8 cellular contexts compared by ENCODE assay signal in the genomic region with DNA sequence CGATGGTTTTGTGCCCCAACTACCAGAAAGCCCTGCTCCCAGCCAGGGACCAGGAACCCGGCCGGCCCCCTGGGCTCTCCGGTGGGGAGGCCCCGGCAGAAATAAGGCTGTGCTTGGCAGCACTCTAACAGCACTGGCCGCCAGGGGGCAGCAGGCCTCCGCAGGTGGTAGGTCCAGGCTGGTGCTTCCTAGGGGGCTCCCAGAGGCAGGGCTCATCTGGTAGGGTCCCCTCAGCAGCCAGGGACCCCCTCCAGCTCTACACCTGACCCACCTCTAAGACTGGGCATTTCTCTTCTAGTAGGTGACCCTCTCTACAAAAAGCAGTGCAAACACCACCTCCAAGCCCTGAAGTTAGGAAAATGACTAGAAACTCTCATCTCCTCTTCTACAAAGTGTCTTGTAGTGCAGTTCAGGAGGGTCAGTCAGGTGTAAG.
DNase-seq lines count a peak whose midpoint lies in the region; ATAC-seq and TF ChIP-seq lines count a peak whose summit lies in the region.

No MANE protein-coding gene starts in this region.

- no peaks in the 10 kb centered on the region for H3K27me3 ChIP-seq in psoas muscle (ENCODE audit: insufficient read depth in 3 of 3, low read length in 2 of 3)

- 1 to 4% (median 3%) methylated on average over 7 of the region's 7 CpGs for WGBS in psoas muscle, 3 donors

- DNase-seq in DMS153 treated with DMSO at 0.1 percent for 48 hours (lab: John Stamatoyannopoulos, UW; ENCODE audit: unreplicated experiment) (peak; percentile 67), SK-N-DZ (ENCODE audit: low spot score) (peak; percentile 52), head of caudate nucleus (peak; percentile 64 to 96 (median 89)), psoas muscle (peak; percentile 78 to 92), ureter (ENCODE audit: low spot score) (peak; percentile 79)
- DNase-seq in activated naive CD4-positive, alpha-beta T cell treated with anti-CD3 and anti-CD28 coated beads, Interleukin-2, amount 10 ng/mL, durations not matched to agents 7 days and 5 days, result peak; percentile 86

- peak overlapping the region in 3 of 4 donors; percentile 2 to 46 (median 41) for H3K4me3 Mint-ChIP-seq in IgD-negative memory B cell
- peak overlapping the region; percentile 35 for H3K4me3 Mint-ChIP-seq in activated naive CD4-positive, alpha-beta T cell treated with anti-CD3 and anti-CD28 coated beads, Interleukin-2, amount 10 ng/mL, durations not matched to agents 7 days and 5 days

- CTCF ChIA-PET in activated naive CD4-positive, alpha-beta T cell treated with anti-CD3 and anti-CD28 coated beads, Interleukin-2, amount 10 ng/mL, durations not matched to agents 7 days and 5 days (lab: Charles Lee), result interaction anchor here (0.7 to 5.6 kb wide), 21 partner anchors 9 to 248 kb away, joined by 3 to 75 read pairs (median 4); no protein-coding TSS in a partner anchor

- no peak overlapping the region for H3K4me3 ChIP-seq in psoas muscle

- TF ChIP-seq CTCF in psoas muscle (IDR thresholded peaks at IDR 0.05), result peak; percentile 97

- H3K27ac Mint-ChIP-seq in IgD-negative memory B cell, result peak overlapping the region; percentile 70 to 86 (median 85)
- peak overlapping the region; percentile 83 for H3K27ac Mint-ChIP-seq in activated naive CD4-positive, alpha-beta T cell treated with anti-CD3 and anti-CD28 coated beads, Interleukin-2, amount 10 ng/mL, durations not matched to agents 7 days and 5 days

- peak; percentile 76 for ATAC-seq in GM21423 (IDR thresholded peaks at IDR 0.05; ENCODE audit: unreplicated experiment)
- ATAC-seq in psoas muscle, result peak; percentile 83 to 90 (median 86)

- H3K4me1 Mint-ChIP-seq in IgD-negative memory B cell, result peaks cover 30 to 43% (median 37%) of the 10 kb centered on the region in 3 donors
- peaks cover 52% of the 10 kb centered on the region for H3K4me1 Mint-ChIP-seq in activated naive CD4-positive, alpha-beta T cell treated with anti-CD3 and anti-CD28 coated beads, Interleukin-2, amount 10 ng/mL, durations not matched to agents 7 days and 5 days

- peaks cover 0 to 12% of the 10 kb centered on the region in 2 donors for H3K36me3 ChIP-seq in psoas muscle (ENCODE audit: insufficient read depth in 1 of 2, low read depth in 1 of 2)

- intact Hi-C loops in head of caudate nucleus (cut with DNase I) (loop anchor here (2.0 to 10.0 kb wide), 4 partner anchors 51 to 801 kb away; a partner anchor contains a TSS), psoas muscle (cut with DNase I) (loop anchor here (1.0 to 2.0 kb wide), 3 partner anchors 53 to 195 kb away; no protein-coding TSS in a partner anchor)

- peaks cover 4% of the 10 kb centered on the region for H3K36me3 Mint-ChIP-seq in IgD-negative memory B cell
- peaks cover 62% of the 10 kb centered on the region for H3K36me3 Mint-ChIP-seq in activated naive CD4-positive, alpha-beta T cell treated with anti-CD3 and anti-CD28 coated beads, Interleukin-2, amount 10 ng/mL, durations not matched to agents 7 days and 5 days

- no peaks in the 10 kb centered on the region for H3K9me3 ChIP-seq in psoas muscle

- peaks cover 20% of the 10 kb centered on the region for H3K4me1 ChIP-seq in psoas muscle

- no peaks in the 10 kb centered on the region for H3K27me3 Mint-ChIP-seq in IgD-negative memory B cell
- H3K27me3 Mint-ChIP-seq in activated naive CD4-positive, alpha-beta T cell treated with anti-CD3 and anti-CD28 coated beads, Interleukin-2, amount 10 ng/mL, durations not matched to agents 7 days and 5 days, result peaks cover 4% of the 10 kb centered on the region

- H3K27ac ChIP-seq in psoas muscle, result peak overlapping the region; percentile 30

- H3K9me3 Mint-ChIP-seq in IgD-negative memory B cell, result no peaks in the 10 kb centered on the region
- H3K9me3 Mint-ChIP-seq in activated naive CD4-positive, alpha-beta T cell treated with anti-CD3 and anti-CD28 coated beads, Interleukin-2, amount 10 ng/mL, durations not matched to agents 7 days and 5 days, result no peaks in the 10 kb centered on the region
